Comparison of ENCODE assay signal across 1 cellular context in the genomic region with DNA sequence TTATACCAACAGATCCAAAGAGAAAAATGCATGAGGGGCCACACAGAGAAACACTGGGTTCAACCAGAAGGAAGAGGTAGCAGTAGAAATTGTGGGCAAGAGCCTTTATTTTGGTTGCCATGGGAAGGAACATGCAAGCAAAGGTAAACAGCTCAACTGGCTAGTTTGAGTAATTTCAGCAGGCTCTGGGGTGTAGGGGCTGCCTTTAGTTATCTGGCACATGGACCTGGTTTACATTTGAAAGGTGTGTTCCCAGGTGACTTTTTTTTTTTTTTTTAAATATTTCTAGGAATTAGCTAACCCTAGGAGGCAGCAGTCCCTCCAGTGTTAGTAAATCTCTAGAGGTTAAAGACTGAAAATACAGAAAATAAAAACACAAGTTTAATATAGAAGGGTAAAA.
TF ChIP-seq lines count a peak whose summit lies in the region.

No MANE protein-coding gene starts in this region.

TF ChIP-seq in H1, 55 proteins besides CTCF, POLR2A, EP300 and RAD21 (continued from another document):
- TF ChIP-seq CHD2 (IDR thresholded peaks at IDR 0.05; ENCODE audit: low read length) (no peak), MAFK (IDR thresholded peaks at IDR 0.05; ENCODE audit: low read depth, low read length) (no peak), CBX5 (IDR thresholded peaks at IDR 0.05; ENCODE audit: low read depth, low read length) (no peak), KDM1A (IDR thresholded peaks at IDR 0.05; ENCODE audit: borderline replicate concordance, low read length) (no peak), CBX8 (IDR thresholded peaks at IDR 0.05; ENCODE audit: borderline replicate concordance, low read depth, low read length) (no peak), PHF8 (conservative IDR thresholded peaks at IDR 0.05; ENCODE audit: low read depth, low read length) (no peak), HDAC2 (IDR thresholded peaks at IDR 0.05; ENCODE audit: borderline replicate concordance in 1 of 2, low read depth in 2 of 2, low read length in 2 of 2) (no peak), BRCA1 (IDR thresholded peaks at IDR 0.05; ENCODE audit: low read depth, low read length) (no peak), ASH2L (IDR thresholded peaks at IDR 0.05; ENCODE audit: low read length) (no peak), SIX5 (IDR thresholded peaks at IDR 0.05; ENCODE audit: low read depth, low read length) (no peak)
